ENCODE assay signal across 21 cellular contexts in the genomic region with DNA sequence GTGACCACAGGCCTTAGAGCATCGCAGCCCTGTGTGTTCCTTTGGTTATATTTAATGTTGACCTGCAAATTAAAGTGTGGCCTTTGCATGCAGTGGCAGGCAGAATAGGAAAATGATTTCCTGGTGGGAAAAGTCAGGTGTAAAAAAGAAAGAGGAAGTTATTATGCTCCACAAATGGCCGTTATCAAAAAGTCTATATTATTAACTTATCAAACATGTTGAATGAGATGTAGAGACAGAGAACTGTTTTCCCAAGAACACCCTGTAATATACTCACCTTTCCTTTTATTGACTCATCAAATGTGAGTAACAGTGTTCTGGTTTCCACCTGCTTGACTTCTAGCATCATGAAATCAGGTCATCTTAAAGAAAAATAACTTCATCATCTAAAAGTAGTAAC. TPM values are rescaled to one million over a fixed set of nuclear protein-coding genes. Genes with fewer than 3 reads are reported as not detected.
DNase-seq lines count a peak whose midpoint lies in the region; ATAC-seq, FAIRE-seq and TF ChIP-seq lines count a peak whose summit lies in the region.
"Had no signal": no experiment of that assay in that cellular context is flagged by ENCODE, and none has a peak within 500 bp of the region (broad histone marks: within the 10 kb centered on the region; RNA-seq: fewer than 3 reads in every experiment).

No MANE protein-coding gene starts in this region.

- no peak for TF ChIP-seq CTCF in OCI-LY3 (IDR thresholded peaks at IDR 0.05; ENCODE audit: low read depth, low read length)
- TF ChIP-seq CTCF in bronchial epithelial cell (IDR thresholded peaks at IDR 0.05; ENCODE audit: insufficient read depth, low read length, severe bottlenecking), result no peak
- TF ChIP-seq CTCF in mucosa of descending colon (IDR thresholded peaks at IDR 0.05), result no peak
- TF ChIP-seq CTCF in sigmoid colon (IDR thresholded peaks at IDR 0.05), result no peak
- no peak for TF ChIP-seq CTCF in tibial nerve (IDR thresholded peaks at IDR 0.05)

- H3K9me3 ChIP-seq in OCI-LY3 (ENCODE audit: insufficient read depth, low read length) (no peaks in the 10 kb centered on the region), mucosa of descending colon (no peaks in the 10 kb centered on the region), sigmoid colon (no peaks in the 10 kb centered on the region), tibial nerve (no peaks in the 10 kb centered on the region)
- H3K9me3 ChIP-seq: BLaER1, Peyer's patch had no signal

- no peaks in the 10 kb centered on the region for H4K20me1 ChIP-seq in OCI-LY3 (ENCODE audit: insufficient read depth, low read length)
- H4K20me1 ChIP-seq: BLaER1 had no signal

- H3K9ac ChIP-seq in OCI-LY3 (ENCODE audit: low read length), result no peak overlapping the region
- H3K9ac ChIP-seq: BLaER1 had no signal

- no peak overlapping the region for H3K27ac ChIP-seq in OCI-LY3 (ENCODE audit: low read length)
- peak overlapping the region in 3 of 4 donors; percentile 46 to 99 (median 68) for H3K27ac ChIP-seq in sigmoid colon
- H3K27ac ChIP-seq in tibial nerve, result no peak overlapping the region
- no peak overlapping the region for H3K27ac ChIP-seq in substantia nigra (ENCODE audit: low read depth, low read length, poor library complexity, severe bottlenecking)
- H3K27ac ChIP-seq: BLaER1 had no signal

- no peak for TF ChIP-seq EP300 in sigmoid colon (IDR thresholded peaks at IDR 0.05)
- TF ChIP-seq EP300 in tibial nerve (IDR thresholded peaks at IDR 0.05), result no peak

- ATAC-seq in mucosa of descending colon (peak; percentile 85), HG02610 (IDR thresholded peaks at IDR 0.05; ENCODE audit: unreplicated experiment) (no peak)
- ATAC-seq: CD8-positive, alpha-beta T cell; K562; SK-N-SH treated with all-trans-retinoic acid at 6 μM for 48 hours had no signal

- no peaks in the 10 kb centered on the region for H3K79me2 ChIP-seq in OCI-LY3 (ENCODE audit: low read length)

- TF ChIP-seq POLR2A in sigmoid colon (IDR thresholded peaks at IDR 0.05) (no peak), tibial nerve (IDR thresholded peaks at IDR 0.05) (no peak)

- peak; percentile 63 for DNase-seq in bronchial epithelial cell (ENCODE audit: low read depth)
- no peak for DNase-seq in mucosa of descending colon
- DNase-seq in sigmoid colon, result no peak
- no peak for DNase-seq in tibial nerve (ENCODE audit: low spot score in 2 of 2)
- DNase-seq in substantia nigra (lab: John Stamatoyannopoulos, UW), result no peak
- DNase-seq in NCI-H510A treated with DMSO at 0.1 percent for 48 hours (lab: John Stamatoyannopoulos, UW), result no peak
- DNase-seq: CD8-positive, alpha-beta T cell; GF-D8; GOT3; MV-4-11; NCI-H1436; NCI-H2081; NCI-H82; Peyer's patch; Right ventricle myocardium superior had no signal

- H3K36me3 ChIP-seq in OCI-LY3 (replicated peaks; ENCODE audit: low read depth, low read length), result no peaks in the 10 kb centered on the region
- H3K36me3 ChIP-seq in bronchial epithelial cell (ENCODE audit: control insufficient read depth, insufficient read depth, low read length), result peaks cover 5% of the 10 kb centered on the region
- no peaks in the 10 kb centered on the region for H3K36me3 ChIP-seq in mucosa of descending colon (ENCODE audit: low read depth)
- H3K36me3 ChIP-seq in sigmoid colon, result peaks cover 0 to 47% (median 14%) of the 10 kb centered on the region in 4 donors
- no peaks in the 10 kb centered on the region for H3K36me3 ChIP-seq in tibial nerve
- H3K36me3 ChIP-seq: BLaER1, Peyer's patch had no signal

- no peak overlapping the region for H2AFZ ChIP-seq in OCI-LY3 (ENCODE audit: low read depth, low read length)

- H3K4me2 ChIP-seq in OCI-LY3 (ENCODE audit: low read length), result 0 out of 2 replicates have a peak overlapping the region, but pooled peaks have one; percentile 3
- H3K4me2 ChIP-seq: BLaER1 had no signal

- no peak for FAIRE-seq in bronchial epithelial cell (lab: Jason Lieb, UNC)
- FAIRE-seq: GM12891, K562 had no signal

- H3K27me3 ChIP-seq in OCI-LY3 (ENCODE audit: low read depth, low read length) (no peaks in the 10 kb centered on the region), bronchial epithelial cell (ENCODE audit: control insufficient read depth, insufficient read depth, low read length) (no peaks in the 10 kb centered on the region), sigmoid colon (no peaks in the 10 kb centered on the region), tibial nerve (no peaks in the 10 kb centered on the region)
- H3K27me3 ChIP-seq: BLaER1, Peyer's patch had no signal

- H3K4me1 ChIP-seq in OCI-LY3 (ENCODE audit: low read length) (peaks cover 9% of the 10 kb centered on the region), mucosa of descending colon (ENCODE audit: low read depth) (no peaks in the 10 kb centered on the region), sigmoid colon (peaks cover 0 to 94% (median 77%) of the 10 kb centered on the region in 4 donors), tibial nerve (peaks cover 0 to 7% (median 0%) of the 10 kb centered on the region in 4 donors)
- H3K4me1 ChIP-seq: BLaER1 had no signal

- intact Hi-C loops in mucosa of descending colon (cut with DNase I, micrococcal nuclease), result no loop called here
- intact Hi-C loops in sigmoid colon (cut with DNase I), result no loop called here

- 15 to 29% methylated on average over 2 of the region's 2 CpGs for WGBS in sigmoid colon, 2 donors
- 51 to 55% methylated on average over 2 of the region's 2 CpGs for WGBS in tibial nerve, 2 donors

- H3K4me3 ChIP-seq in OCI-LY3 (ENCODE audit: low read length) (no peak overlapping the region), bronchial epithelial cell (ENCODE audit: low read depth, low read length) (no peak overlapping the region), mucosa of descending colon (no peak overlapping the region), sigmoid colon (no peak overlapping the region), tibial nerve (no peak overlapping the region)
- H3K4me3 ChIP-seq: BLaER1, K562, Peyer's patch had no signal

RNA-seq across cellular contexts. Expression of a gene that starts 35.3 kb away (rescaled TPM):
- 27.7 and 28.4 TPM in 2 replicates for total RNA-seq in bronchial epithelial cell
- 100 to 1,000 TPM in 1 of 3 donors, 10 to 100 TPM in 2; 23.2 to 196 (median 33.4) TPM for total RNA-seq in mucosa of descending colon
- 100 to 1,000 TPM; 108 to 144 (median 128) TPM for total RNA-seq in sigmoid colon
- 10 to 100 TPM in 1 of 3 donors, 1 to 10 TPM in 2; 2.8 to 14.2 (median 7.8) TPM for polyA plus RNA-seq in sigmoid colon
- 10 to 100 TPM in 3 of 4 donors, 1 to 10 TPM in 1; 9.0 to 18.4 (median 12.5) TPM for total RNA-seq in tibial nerve
- total RNA-seq: CD8-positive, alpha-beta T cell had no signal

Comparison
In these comparisons a context has a peak if more than half of its experiments do, and no peak if none do; other contexts are left out.
1. H3K27ac ChIP-seq: peak in sigmoid colon (3 of 4); none in OCI-LY3 (single experiment), tibial nerve (0 of 4) and substantia nigra (single experiment).